In the genomic region with DNA sequence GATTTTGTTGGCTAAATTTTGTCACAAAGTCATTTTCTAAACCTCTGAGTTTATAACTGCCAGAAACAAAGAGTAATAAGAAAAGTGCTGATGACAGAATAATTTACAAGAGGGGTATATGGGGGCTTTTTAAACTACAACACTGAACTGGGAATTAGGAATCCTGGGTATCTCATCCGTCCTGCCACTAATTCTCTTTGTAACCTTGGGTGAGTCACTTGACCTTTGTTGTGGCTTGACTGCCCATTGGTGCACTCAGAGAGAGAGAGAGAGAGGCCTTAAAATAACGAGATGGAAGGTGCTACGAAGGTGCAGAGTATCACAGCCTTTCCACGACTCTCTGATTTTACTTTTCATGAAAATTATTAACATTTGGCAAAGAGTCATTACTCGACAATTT, we compare ENCODE assay signal across 1 cellular context.
TF ChIP-seq lines count a peak whose summit lies in the region.

No MANE protein-coding gene starts in this region.

TF ChIP-seq in GM23338, 12 proteins besides CTCF, POLR2A, EP300 and RAD21 (continued from another document):
- TF ChIP-seq, protein P1, sequence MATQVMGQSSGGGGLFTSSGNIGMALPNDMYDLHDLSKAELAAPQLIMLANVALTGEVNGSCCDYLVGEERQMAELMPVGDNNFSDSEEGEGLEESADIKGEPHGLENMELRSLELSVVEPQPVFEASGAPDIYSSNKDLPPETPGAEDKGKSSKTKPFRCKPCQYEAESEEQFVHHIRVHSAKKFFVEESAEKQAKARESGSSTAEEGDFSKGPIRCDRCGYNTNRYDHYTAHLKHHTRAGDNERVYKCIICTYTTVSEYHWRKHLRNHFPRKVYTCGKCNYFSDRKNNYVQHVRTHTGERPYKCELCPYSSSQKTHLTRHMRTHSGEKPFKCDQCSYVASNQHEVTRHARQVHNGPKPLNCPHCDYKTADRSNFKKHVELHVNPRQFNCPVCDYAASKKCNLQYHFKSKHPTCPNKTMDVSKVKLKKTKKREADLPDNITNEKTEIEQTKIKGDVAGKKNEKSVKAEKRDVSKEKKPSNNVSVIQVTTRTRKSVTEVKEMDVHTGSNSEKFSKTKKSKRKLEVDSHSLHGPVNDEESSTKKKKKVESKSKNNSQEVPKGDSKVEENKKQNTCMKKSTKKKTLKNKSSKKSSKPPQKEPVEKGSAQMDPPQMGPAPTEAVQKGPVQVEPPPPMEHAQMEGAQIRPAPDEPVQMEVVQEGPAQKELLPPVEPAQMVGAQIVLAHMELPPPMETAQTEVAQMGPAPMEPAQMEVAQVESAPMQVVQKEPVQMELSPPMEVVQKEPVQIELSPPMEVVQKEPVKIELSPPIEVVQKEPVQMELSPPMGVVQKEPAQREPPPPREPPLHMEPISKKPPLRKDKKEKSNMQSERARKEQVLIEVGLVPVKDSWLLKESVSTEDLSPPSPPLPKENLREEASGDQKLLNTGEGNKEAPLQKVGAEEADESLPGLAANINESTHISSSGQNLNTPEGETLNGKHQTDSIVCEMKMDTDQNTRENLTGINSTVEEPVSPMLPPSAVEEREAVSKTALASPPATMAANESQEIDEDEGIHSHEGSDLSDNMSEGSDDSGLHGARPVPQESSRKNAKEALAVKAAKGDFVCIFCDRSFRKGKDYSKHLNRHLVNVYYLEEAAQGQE (IDR thresholded peaks at IDR 0.05; ENCODE audit: unreplicated experiment): no peak
